Comparison of ENCODE assay signal across 1 cellular context in the genomic region with DNA sequence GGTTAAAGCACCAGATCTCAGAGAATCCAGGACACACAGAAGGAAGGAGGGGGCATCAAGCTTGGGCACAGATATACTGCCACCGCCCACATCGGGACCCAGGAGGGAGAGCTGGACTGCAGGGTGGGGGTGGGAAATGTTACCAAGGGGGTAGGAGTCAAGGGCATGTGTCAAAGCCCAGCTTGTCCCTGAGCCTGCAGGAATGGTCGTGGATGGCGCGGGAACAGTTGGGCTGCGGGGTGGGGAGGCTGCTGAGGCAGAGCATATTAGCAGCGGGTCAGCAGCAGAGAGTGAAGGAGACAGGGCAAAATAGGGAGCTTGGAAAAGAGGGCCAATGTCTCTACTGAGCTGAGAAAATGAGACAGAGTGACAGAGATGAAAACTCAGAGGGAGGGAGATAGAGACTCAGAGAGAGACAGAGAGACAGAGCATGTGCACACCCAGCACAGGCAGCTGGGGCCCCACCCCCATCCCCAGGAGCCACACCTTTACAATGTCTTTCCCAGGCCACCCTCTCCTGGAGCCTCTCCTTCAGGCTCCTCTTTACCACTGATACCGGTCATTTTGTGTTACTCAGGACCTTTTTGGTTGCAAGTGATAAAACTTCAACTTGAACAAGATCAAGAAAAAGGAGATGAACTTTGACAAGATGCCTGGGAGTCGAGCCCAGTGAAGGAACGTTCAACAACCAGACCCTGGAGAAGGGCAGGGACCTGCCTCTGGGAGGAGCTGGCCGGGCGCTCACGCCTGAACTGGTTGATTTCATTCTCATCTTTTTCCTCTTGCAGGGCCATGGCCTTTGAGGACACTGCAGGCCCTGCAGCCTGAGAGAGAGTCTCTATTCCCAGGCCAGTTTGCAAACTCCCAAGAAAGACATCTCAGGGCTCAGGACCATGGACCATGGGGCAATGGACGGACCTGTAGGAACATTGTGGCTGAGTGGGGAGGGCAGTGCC.
TF ChIP-seq lines count a peak whose summit lies in the region.

No MANE protein-coding gene starts in this region.

TF ChIP-seq in GM23338, 12 proteins besides CTCF, POLR2A, EP300 and RAD21 (continued from another document):
- TF ChIP-seq, protein P1, sequence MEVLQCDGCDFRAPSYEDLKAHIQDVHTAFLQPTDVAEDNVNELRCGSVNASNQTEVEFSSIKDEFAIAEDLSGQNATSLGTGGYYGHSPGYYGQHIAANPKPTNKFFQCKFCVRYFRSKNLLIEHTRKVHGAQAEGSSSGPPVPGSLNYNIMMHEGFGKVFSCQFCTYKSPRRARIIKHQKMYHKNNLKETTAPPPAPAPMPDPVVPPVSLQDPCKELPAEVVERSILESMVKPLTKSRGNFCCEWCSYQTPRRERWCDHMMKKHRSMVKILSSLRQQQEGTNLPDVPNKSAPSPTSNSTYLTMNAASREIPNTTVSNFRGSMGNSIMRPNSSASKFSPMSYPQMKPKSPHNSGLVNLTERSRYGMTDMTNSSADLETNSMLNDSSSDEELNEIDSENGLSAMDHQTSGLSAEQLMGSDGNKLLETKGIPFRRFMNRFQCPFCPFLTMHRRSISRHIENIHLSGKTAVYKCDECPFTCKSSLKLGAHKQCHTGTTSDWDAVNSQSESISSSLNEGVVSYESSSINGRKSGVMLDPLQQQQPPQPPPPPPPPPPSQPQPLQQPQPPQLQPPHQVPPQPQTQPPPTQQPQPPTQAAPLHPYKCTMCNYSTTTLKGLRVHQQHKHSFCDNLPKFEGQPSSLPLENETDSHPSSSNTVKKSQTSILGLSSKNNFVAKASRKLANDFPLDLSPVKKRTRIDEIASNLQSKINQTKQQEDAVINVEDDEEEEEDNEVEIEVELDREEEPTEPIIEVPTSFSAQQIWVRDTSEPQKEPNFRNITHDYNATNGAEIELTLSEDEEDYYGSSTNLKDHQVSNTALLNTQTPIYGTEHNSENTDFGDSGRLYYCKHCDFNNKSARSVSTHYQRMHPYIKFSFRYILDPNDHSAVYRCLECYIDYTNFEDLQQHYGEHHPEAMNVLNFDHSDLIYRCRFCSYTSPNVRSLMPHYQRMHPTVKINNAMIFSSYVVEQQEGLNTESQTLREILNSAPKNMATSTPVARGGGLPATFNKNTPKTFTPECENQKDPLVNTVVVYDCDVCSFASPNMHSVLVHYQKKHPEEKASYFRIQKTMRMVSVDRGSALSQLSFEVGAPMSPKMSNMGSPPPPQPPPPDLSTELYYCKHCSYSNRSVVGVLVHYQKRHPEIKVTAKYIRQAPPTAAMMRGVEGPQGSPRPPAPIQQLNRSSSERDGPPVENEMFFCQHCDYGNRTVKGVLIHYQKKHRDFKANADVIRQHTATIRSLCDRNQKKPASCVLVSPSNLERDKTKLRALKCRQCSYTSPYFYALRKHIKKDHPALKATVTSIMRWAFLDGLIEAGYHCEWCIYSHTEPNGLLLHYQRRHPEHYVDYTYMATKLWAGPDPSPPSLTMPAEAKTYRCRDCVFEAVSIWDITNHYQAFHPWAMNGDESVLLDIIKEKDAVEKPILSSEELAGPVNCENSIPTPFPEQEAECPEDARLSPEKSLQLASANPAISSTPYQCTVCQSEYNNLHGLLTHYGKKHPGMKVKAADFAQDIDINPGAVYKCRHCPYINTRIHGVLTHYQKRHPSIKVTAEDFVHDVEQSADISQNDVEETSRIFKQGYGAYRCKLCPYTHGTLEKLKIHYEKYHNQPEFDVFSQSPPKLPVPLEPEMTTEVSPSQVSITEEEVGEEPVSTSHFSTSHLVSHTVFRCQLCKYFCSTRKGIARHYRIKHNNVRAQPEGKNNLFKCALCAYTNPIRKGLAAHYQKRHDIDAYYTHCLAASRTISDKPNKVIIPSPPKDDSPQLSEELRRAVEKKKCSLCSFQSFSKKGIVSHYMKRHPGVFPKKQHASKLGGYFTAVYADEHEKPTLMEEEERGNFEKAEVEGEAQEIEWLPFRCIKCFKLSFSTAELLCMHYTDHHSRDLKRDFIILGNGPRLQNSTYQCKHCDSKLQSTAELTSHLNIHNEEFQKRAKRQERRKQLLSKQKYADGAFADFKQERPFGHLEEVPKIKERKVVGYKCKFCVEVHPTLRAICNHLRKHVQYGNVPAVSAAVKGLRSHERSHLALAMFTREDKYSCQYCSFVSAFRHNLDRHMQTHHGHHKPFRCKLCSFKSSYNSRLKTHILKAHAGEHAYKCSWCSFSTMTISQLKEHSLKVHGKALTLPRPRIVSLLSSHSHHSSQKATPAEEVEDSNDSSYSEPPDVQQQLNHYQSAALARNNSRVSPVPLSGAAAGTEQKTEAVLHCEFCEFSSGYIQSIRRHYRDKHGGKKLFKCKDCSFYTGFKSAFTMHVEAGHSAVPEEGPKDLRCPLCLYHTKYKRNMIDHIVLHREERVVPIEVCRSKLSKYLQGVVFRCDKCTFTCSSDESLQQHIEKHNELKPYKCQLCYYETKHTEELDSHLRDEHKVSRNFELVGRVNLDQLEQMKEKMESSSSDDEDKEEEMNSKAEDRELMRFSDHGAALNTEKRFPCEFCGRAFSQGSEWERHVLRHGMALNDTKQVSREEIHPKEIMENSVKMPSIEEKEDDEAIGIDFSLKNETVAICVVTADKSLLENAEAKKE (CRISPR knock-in tag; IDR thresholded peaks at IDR 0.05): no peak
- TF ChIP-seq, protein P2, sequence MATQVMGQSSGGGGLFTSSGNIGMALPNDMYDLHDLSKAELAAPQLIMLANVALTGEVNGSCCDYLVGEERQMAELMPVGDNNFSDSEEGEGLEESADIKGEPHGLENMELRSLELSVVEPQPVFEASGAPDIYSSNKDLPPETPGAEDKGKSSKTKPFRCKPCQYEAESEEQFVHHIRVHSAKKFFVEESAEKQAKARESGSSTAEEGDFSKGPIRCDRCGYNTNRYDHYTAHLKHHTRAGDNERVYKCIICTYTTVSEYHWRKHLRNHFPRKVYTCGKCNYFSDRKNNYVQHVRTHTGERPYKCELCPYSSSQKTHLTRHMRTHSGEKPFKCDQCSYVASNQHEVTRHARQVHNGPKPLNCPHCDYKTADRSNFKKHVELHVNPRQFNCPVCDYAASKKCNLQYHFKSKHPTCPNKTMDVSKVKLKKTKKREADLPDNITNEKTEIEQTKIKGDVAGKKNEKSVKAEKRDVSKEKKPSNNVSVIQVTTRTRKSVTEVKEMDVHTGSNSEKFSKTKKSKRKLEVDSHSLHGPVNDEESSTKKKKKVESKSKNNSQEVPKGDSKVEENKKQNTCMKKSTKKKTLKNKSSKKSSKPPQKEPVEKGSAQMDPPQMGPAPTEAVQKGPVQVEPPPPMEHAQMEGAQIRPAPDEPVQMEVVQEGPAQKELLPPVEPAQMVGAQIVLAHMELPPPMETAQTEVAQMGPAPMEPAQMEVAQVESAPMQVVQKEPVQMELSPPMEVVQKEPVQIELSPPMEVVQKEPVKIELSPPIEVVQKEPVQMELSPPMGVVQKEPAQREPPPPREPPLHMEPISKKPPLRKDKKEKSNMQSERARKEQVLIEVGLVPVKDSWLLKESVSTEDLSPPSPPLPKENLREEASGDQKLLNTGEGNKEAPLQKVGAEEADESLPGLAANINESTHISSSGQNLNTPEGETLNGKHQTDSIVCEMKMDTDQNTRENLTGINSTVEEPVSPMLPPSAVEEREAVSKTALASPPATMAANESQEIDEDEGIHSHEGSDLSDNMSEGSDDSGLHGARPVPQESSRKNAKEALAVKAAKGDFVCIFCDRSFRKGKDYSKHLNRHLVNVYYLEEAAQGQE (IDR thresholded peaks at IDR 0.05; ENCODE audit: unreplicated experiment): no peak
- TF ChIP-seq, protein P3, sequence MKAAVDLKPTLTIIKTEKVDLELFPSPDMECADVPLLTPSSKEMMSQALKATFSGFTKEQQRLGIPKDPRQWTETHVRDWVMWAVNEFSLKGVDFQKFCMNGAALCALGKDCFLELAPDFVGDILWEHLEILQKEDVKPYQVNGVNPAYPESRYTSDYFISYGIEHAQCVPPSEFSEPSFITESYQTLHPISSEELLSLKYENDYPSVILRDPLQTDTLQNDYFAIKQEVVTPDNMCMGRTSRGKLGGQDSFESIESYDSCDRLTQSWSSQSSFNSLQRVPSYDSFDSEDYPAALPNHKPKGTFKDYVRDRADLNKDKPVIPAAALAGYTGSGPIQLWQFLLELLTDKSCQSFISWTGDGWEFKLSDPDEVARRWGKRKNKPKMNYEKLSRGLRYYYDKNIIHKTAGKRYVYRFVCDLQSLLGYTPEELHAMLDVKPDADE (IDR thresholded peaks at IDR 0.05): no peak
- TF ChIP-seq JUNB (IDR thresholded peaks at IDR 0.05; ENCODE audit: unreplicated experiment) (no peak), EZH2 (IDR thresholded peaks at IDR 0.05; ENCODE audit: low read depth, unreplicated experiment) (no peak), ZNF331 (CRISPR knock-in tag; IDR thresholded peaks at IDR 0.05; ENCODE audit: low read depth) (no peak), EZH2phosphoT487 (IDR thresholded peaks at IDR 0.05; ENCODE audit: unreplicated experiment) (no peak), POLR2AphosphoS5 (IDR thresholded peaks at IDR 0.05; ENCODE audit: low read depth) (no peak)
